9 cellular contexts compared by ENCODE assay signal in the genomic region with DNA sequence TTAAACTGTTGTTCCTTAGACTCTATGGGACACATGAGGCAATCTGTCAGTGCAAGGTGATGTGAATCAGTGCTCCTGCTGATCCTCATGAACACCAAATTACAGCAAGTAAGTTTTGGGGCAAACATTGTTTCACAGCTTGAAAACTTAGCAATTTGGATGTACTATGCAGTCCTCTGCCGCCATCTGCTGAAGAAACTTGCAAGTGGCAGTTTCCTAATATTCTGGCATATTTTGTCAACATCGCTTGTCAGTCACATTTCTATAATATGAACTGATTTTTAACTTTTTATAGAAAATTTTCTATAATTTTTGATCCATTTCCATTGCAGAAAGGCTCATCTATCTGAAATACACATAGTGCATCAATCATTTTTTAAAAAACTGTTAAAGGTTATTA. TPM values are rescaled to one million over a fixed set of nuclear protein-coding genes. Genes with fewer than 3 reads are reported as not detected.
DNase-seq lines count a peak whose midpoint lies in the region; ATAC-seq and TF ChIP-seq lines count a peak whose summit lies in the region.
"Had no signal": no experiment of that assay in that cellular context is flagged by ENCODE, and none has a peak within 500 bp of the region (broad histone marks: within the 10 kb centered on the region; RNA-seq: fewer than 3 reads in every experiment).

No MANE protein-coding gene starts in this region.

- TF ChIP-seq POLR2A in body of pancreas (IDR thresholded peaks at IDR 0.05), result no peak

- WGBS in body of pancreas, 2 donors, result 78 to 85% methylated on average over 2 of the region's 2 CpGs

- TF ChIP-seq CTCF in A673 (conservative IDR thresholded peaks at IDR 0.05; ENCODE audit: low read depth, low read length) (peak; percentile 82), body of pancreas (IDR thresholded peaks at IDR 0.05) (peak in 6 of 7 experiments; percentile 34 to 49 (median 42))

- CTCF ChIA-PET in A673 (lab: Charles Lee), result interaction anchor here (0.7 to 1.3 kb wide), 2 partner anchors 225 to 419 kb away, joined by 3 to 13 read pairs; no protein-coding TSS in a partner anchor

- ATAC-seq in body of pancreas (no peak), sciatic nerve (no peak), HG02588 (IDR thresholded peaks at IDR 0.05; ENCODE audit: unreplicated experiment) (no peak)
- ATAC-seq: effector memory CD8-positive, alpha-beta T cell had no signal

- DNase-seq in A673 (ENCODE audit: low spot score) (peak; percentile 73), ELR (ENCODE audit: low read depth) (peak; percentile 48), NCI-H2227 treated with DMSO at 0.1 percent for 48 hours (lab: John Stamatoyannopoulos, UW) (peak; percentile 22), body of pancreas (peak in 2 of 4 donors; percentile 20 to 35), medulla oblongata (ENCODE audit: extremely low spot score) (peak; percentile 34), sciatic nerve (ENCODE audit: low spot score) (no peak), NCI-H345 (lab: John Stamatoyannopoulos, UW) (no peak)

- no peak overlapping the region for H3K27ac ChIP-seq in A673 (ENCODE audit: low read depth, low read length, poor library complexity, severe bottlenecking)
- no peak overlapping the region for H3K27ac ChIP-seq in body of pancreas

- H3K27me3 ChIP-seq in A673 (replicated peaks; ENCODE audit: insufficient read depth, low read depth, low read length, poor library complexity), result no peaks in the 10 kb centered on the region
- H3K27me3 ChIP-seq in body of pancreas, result no peaks in the 10 kb centered on the region

- POLR2A ChIA-PET in A673 (lab: Charles Lee; ENCODE audit: low non-redundant PET), result no interaction called here

- H3K9me3 ChIP-seq in A673 (ENCODE audit: low read depth, low read length, poor library complexity, severe bottlenecking) (no peaks in the 10 kb centered on the region), body of pancreas (no peaks in the 10 kb centered on the region)

- H3K4me3 ChIP-seq in A673 (ENCODE audit: low read depth, low read length, poor library complexity, severe bottlenecking) (no peak overlapping the region), body of pancreas (no peak overlapping the region)

- intact Hi-C loops in A673 (cut with micrococcal nuclease; ENCODE audit: unreplicated experiment) (loop anchor here (1.0 to 10.0 kb wide), 4 partner anchors 230 to 512 kb away; no protein-coding TSS in a partner anchor), body of pancreas (cut with DNase I) (no loop called here), sciatic nerve (cut with DNase I) (no loop called here)

- H3K4me1 ChIP-seq in A673 (ENCODE audit: insufficient read depth, low read length, poor library complexity, severe bottlenecking), result peaks cover 32% of the 10 kb centered on the region
- H3K4me1 ChIP-seq in body of pancreas, result no peaks in the 10 kb centered on the region

- BruUV-seq in A673 (replicated peaks; lab: Mats Ljungman, UMichigan), result no TSS peak

- H3K36me3 ChIP-seq in A673 (ENCODE audit: insufficient read depth, low read length, poor library complexity, severe bottlenecking), result peaks cover 15% of the 10 kb centered on the region
- H3K36me3 ChIP-seq in body of pancreas (replicated peaks in 1 of 2; ENCODE audit: insufficient read depth in 1 of 2, low read depth in 2 of 2), result peaks cover 0 to 45% of the 10 kb centered on the region in 2 donors

RNA-seq across cellular contexts. Expression of a gene that starts 56.3 kb away (rescaled TPM):
- 0.28 TPM in 1 of 2 replicates, not detected in the other for total RNA-seq in A673 (2021)
- total RNA-seq in body of pancreas, result not detected
- not detected for total RNA-seq in sciatic nerve

Comparison
In these comparisons a context has a peak if more than half of its experiments do, and no peak if none do; other contexts are left out.
1. DNase-seq: peak in A673 (single experiment), ELR (single experiment), NCI-H2227 treated with DMSO at 0.1 percent for 48 hours (single experiment) and medulla oblongata (single experiment); none in sciatic nerve (single experiment) and NCI-H345 (single experiment).